Comparison of ENCODE assay signal across 30 cellular contexts in genomic region chr3:2218826-2219225, GRCh38.
"Had no signal": no experiment of that assay in that cellular context is flagged by ENCODE, and none has a peak within 500 bp of the region (broad histone marks: within the 10 kb centered on the region; RNA-seq: fewer than 3 reads in every experiment).

No MANE protein-coding gene starts in this region.

- H3K36me3 Mint-ChIP-seq: naive B cell; naive thymus-derived CD8-positive, alpha-beta T cell; natural killer cell treated with Interleukin-12 subunit alpha and Interleukin-12 subunit beta and Interleukin-15 and Interleukin-18, amount 100 ng/mL, for 72 hours; stimulated activated effector memory CD8-positive, alpha-beta T cell treated with anti-CD3 and anti-CD28 coated beads, Interleukin-12 subunit alpha, Interleukin-12 subunit beta, amount 100 ng/mL, for 72 hours; stimulated activated naive B cell treated with anti-CD40 and anti-IgM and Interleukin-4, amounts not matched to agents 10 μg/mL and 1 μg/mL and 100 μg/mL, for 72 hours had no signal

- H3K79me2 ChIP-seq: parathyroid adenoma had no signal

- H3K27me3 ChIP-seq: neutrophil, ovary, right lobe of liver, sigmoid colon, stomach, suprapubic skin, testis, tibial artery, transverse colon, upper lobe of left lung, vagina had no signal

- DNase-seq: naive B cell; naive thymus-derived CD8-positive, alpha-beta T cell; nephron progenitor cell; nucleus accumbens; ovary; posterior cingulate gyrus; right cardiac atrium; right lobe of liver; sigmoid colon; small intestine; stimulated activated CD4-positive, alpha-beta T cell treated with anti-CD3 and anti-CD28 coated beads, Interleukin-15, amount 100 ng/mL, for 24 hours; stimulated activated CD4-positive, alpha-beta T cell treated with anti-CD3 and anti-CD28 coated beads, Interleukin-2, amount 100 ng/mL, for 24 hours; stimulated activated CD4-positive, alpha-beta T cell treated with anti-CD3 and anti-CD28 coated beads, Interleukin-2, amount 100 ng/mL, for 48 hours; stimulated activated CD4-positive, alpha-beta T cell treated with anti-CD3 and anti-CD28 coated beads, Interleukin-4, amount 100 ng/mL, for 24 hours; stimulated activated naive B cell treated with anti-CD40 and anti-IgM and Interleukin-4, amounts not matched to agents 10 μg/mL and 1 μg/mL and 100 μg/mL, for 72 hours; stimulated activated naive CD4-positive, alpha-beta T cell treated with Interleukin-2 at 50 U/mL for 16 hours; stomach; testis; tibial artery; transverse colon; upper lobe of left lung had no signal

- H3K27ac Mint-ChIP-seq: naive B cell; naive thymus-derived CD8-positive, alpha-beta T cell; natural killer cell treated with Interleukin-12 subunit alpha and Interleukin-12 subunit beta and Interleukin-15 and Interleukin-18, amount 100 ng/mL, for 72 hours; nephron progenitor cell; stimulated activated effector memory CD8-positive, alpha-beta T cell treated with anti-CD3 and anti-CD28 coated beads, Interleukin-12 subunit alpha, Interleukin-12 subunit beta, amount 100 ng/mL, for 72 hours; stimulated activated naive B cell treated with anti-CD40 and anti-IgM and Interleukin-4, amounts not matched to agents 10 μg/mL and 1 μg/mL and 100 μg/mL, for 72 hours; stimulated activated naive CD8-positive, alpha-beta T cell treated with anti-CD3 and anti-CD28 coated beads, Interleukin-15, Interleukin-2, amounts not matched to agents 100 ng/mL and 50 ng/mL, for 24 hours had no signal

- H3K27me3 Mint-ChIP-seq: naive B cell; naive thymus-derived CD8-positive, alpha-beta T cell; natural killer cell treated with Interleukin-12 subunit alpha and Interleukin-12 subunit beta and Interleukin-15 and Interleukin-18, amount 100 ng/mL, for 72 hours; stimulated activated naive B cell treated with anti-CD40 and anti-IgM and Interleukin-4, amounts not matched to agents 10 μg/mL and 1 μg/mL and 100 μg/mL, for 72 hours; stimulated activated naive CD8-positive, alpha-beta T cell treated with anti-CD3 and anti-CD28 coated beads, Interleukin-15, Interleukin-2, amounts not matched to agents 100 ng/mL and 50 ng/mL, for 24 hours had no signal

- H3K4me3 Mint-ChIP-seq: naive B cell; naive thymus-derived CD8-positive, alpha-beta T cell; natural killer cell treated with Interleukin-12 subunit alpha and Interleukin-12 subunit beta and Interleukin-15 and Interleukin-18, amount 100 ng/mL, for 72 hours; nephron progenitor cell; neural crest cell; stimulated activated effector memory CD8-positive, alpha-beta T cell treated with anti-CD3 and anti-CD28 coated beads, Interleukin-12 subunit alpha, Interleukin-12 subunit beta, amount 100 ng/mL, for 72 hours; stimulated activated naive B cell treated with anti-CD40 and anti-IgM and Interleukin-4, amounts not matched to agents 10 μg/mL and 1 μg/mL and 100 μg/mL, for 72 hours; stimulated activated naive CD8-positive, alpha-beta T cell treated with anti-CD3 and anti-CD28 coated beads, Interleukin-15, Interleukin-2, amounts not matched to agents 100 ng/mL and 50 ng/mL, for 24 hours had no signal

- H3K9me3 Mint-ChIP-seq: neural crest cell; stimulated activated naive CD8-positive, alpha-beta T cell treated with anti-CD3 and anti-CD28 coated beads, Interleukin-15, Interleukin-2, amounts not matched to agents 100 ng/mL and 50 ng/mL, for 24 hours had no signal

- H3K27ac ChIP-seq: neutrophil, ovary, parathyroid adenoma, prostate gland, right lobe of liver, sigmoid colon, stomach, suprapubic skin, testis, tibial artery, transverse colon, upper lobe of left lung, vagina had no signal

- H3K4me1 Mint-ChIP-seq: naive B cell; naive thymus-derived CD8-positive, alpha-beta T cell; neural crest cell; stimulated activated effector memory CD8-positive, alpha-beta T cell treated with anti-CD3 and anti-CD28 coated beads, Interleukin-12 subunit alpha, Interleukin-12 subunit beta, amount 100 ng/mL, for 72 hours; stimulated activated naive B cell treated with anti-CD40 and anti-IgM and Interleukin-4, amounts not matched to agents 10 μg/mL and 1 μg/mL and 100 μg/mL, for 72 hours had no signal

- H3K36me3 ChIP-seq: neutrophil, ovary, prostate gland, right lobe of liver, sigmoid colon, stomach, suprapubic skin, tibial artery, transverse colon, upper lobe of left lung, vagina had no signal

- H3K4me3 ChIP-seq: ovary, prostate gland, right lobe of liver, sigmoid colon, stomach, suprapubic skin, testis, tibial artery, transverse colon, upper lobe of left lung, vagina had no signal

- H2AFZ ChIP-seq: parathyroid adenoma had no signal

- H3K4me1 ChIP-seq: prostate gland, right lobe of liver, sigmoid colon, stomach, suprapubic skin, testis, transverse colon, upper lobe of left lung, vagina had no signal

- H3K9me3 ChIP-seq: neutrophil, ovary, prostate gland, right lobe of liver, sigmoid colon, suprapubic skin, testis, tibial artery, transverse colon, upper lobe of left lung, vagina had no signal

- H3K9ac ChIP-seq: parathyroid adenoma had no signal
